Comparison of ENCODE assay signal across 8 cellular contexts in genomic region chr19:47608908-47609879, GRCh38. TPM values are rescaled to one million over a fixed set of nuclear protein-coding genes. Genes with fewer than 3 reads are reported as not detected.
DNase-seq lines count a peak whose midpoint lies in the region; ATAC-seq and TF ChIP-seq lines count a peak whose summit lies in the region.

TSS of gene BICRA (plus strand) at chr19:47609134. CDS start at chr19:47673575, 64,441 bp downstream.

- peaks cover 6% of the 10 kb centered on the region for H3K27me3 Mint-ChIP-seq in nephron progenitor cell (ENCODE audit: low read depth, poor library complexity)

- DNase-seq in DMS79 treated with DMSO at 0.1 percent for 48 hours (lab: John Stamatoyannopoulos, UW): peak; percentile 60
- DNase-seq in RWPE1 (ENCODE audit: low spot score): peak; percentile 82
- DNase-seq in activated gamma-delta T cell (lab: John Stamatoyannopoulos, UW): peak; percentile 70
- peak; percentile 75 for DNase-seq in fibroblast of villous mesenchyme (ENCODE audit: low read depth)
- peak; percentile 87 for DNase-seq in nephron progenitor cell
- DNase-seq in stimulated activated naive CD8-positive, alpha-beta T cell treated with anti-CD3 and anti-CD28 coated beads, Interleukin-15, Interleukin-2, amounts not matched to agents 100 U/mL and 50 U/mL, for 24 hours: peak; percentile 87

- peaks cover 3% of the 10 kb centered on the region; the same call in 1 of the 2 replicates for H4K20me1 ChIP-seq in KMS-11 (ENCODE audit: insufficient read depth)

- H3K36me3 ChIP-seq in KMS-11 (ENCODE audit: insufficient read depth): no peaks in the 10 kb centered on the region

- no peaks in the 10 kb centered on the region for H3K27me3 ChIP-seq in KMS-11 (ENCODE audit: insufficient read depth, low read depth)

- peak within 1 kb of the TSS; percentile 67 for H3K27ac ChIP-seq in KMS-11
- peak within 1 kb of the TSS; percentile 91 for H3K27ac ChIP-seq in RWPE1

- H2AFZ ChIP-seq in KMS-11 (ENCODE audit: low read depth): peak within 1 kb of the TSS; percentile 99

- H3K4me1 Mint-ChIP-seq in nephron progenitor cell: peaks cover 37% of the 10 kb centered on the region

- H3K36me3 Mint-ChIP-seq in nephron progenitor cell (ENCODE audit: low read depth): peaks cover 11% of the 10 kb centered on the region

- CTCF ChIA-PET in RWPE1 (lab: Yijun Ruan, JAX): interaction anchor here (0.6 to 2.2 kb wide), 4 partner anchors 53 to 172 kb away, joined by 3 to 11 read pairs (median 3); partner anchors contain the start of gene NAPA

- H3K9ac ChIP-seq in KMS-11: peak within 1 kb of the TSS; percentile 75

- H3K4me2 ChIP-seq in KMS-11: peak within 1 kb of the TSS; percentile 88

- TF ChIP-seq CTCF in KMS-11 (conservative IDR thresholded peaks at IDR 0.05; ENCODE audit: low read depth, low read length) (no peak), RWPE1 (conservative IDR thresholded peaks at IDR 0.05; ENCODE audit: low read depth) (no peak), fibroblast of villous mesenchyme (IDR thresholded peaks at IDR 0.05; ENCODE audit: insufficient read depth, low read depth, low read length) (no peak), nephron progenitor cell (IDR thresholded peaks at IDR 0.05) (no peak)

- H3K4me1 ChIP-seq in KMS-11 (ENCODE audit: low read depth, poor library complexity, severe bottlenecking): peaks cover 21% of the 10 kb centered on the region

- peak within 1 kb of the TSS; percentile 98 for H3K27ac Mint-ChIP-seq in nephron progenitor cell

- H3K4me3 Mint-ChIP-seq in nephron progenitor cell: peak within 1 kb of the TSS; percentile 94

- H3K4me3 ChIP-seq in KMS-11 (IDR thresholded peaks at IDR 0.05; ENCODE audit: insufficient read depth, low read depth, low read length) (no peak within 1 kb of the TSS), fibroblast of villous mesenchyme (ENCODE audit: low read depth, low read length) (peak within 1 kb of the TSS; percentile 90)

- H3K79me2 ChIP-seq in KMS-11 (ENCODE audit: insufficient read depth, low read depth): peaks cover 44% of the 10 kb centered on the region

- no peaks in the 10 kb centered on the region for H3K9me3 Mint-ChIP-seq in nephron progenitor cell

- peak; percentile 42 for ATAC-seq in GM21717 (IDR thresholded peaks at IDR 0.05; ENCODE audit: unreplicated experiment)
- peak; percentile 68 for ATAC-seq in stimulated activated naive CD8-positive, alpha-beta T cell treated with anti-CD3 and anti-CD28 coated beads, Interleukin-15, Interleukin-2, amounts not matched to agents 100 U/mL and 50 U/mL, for 24 hours

- POLR2A ChIA-PET in RWPE1 (lab: Yijun Ruan, JAX; ENCODE audit: low non-redundant PET): interaction anchor here (0.6 kb wide), 1 partner anchor 55 kb away, joined by 3 read pairs; no protein-coding TSS in a partner anchor

RNA-seq across cellular contexts. Expression of gene BICRA, which starts in this region (rescaled TPM):
- total RNA-seq in fibroblast of villous mesenchyme: 3.0 and 5.2 TPM in 2 replicates
